Comparison of ENCODE assay signal across 22 cellular contexts in genomic region chr2:41038408-41038807, GRCh38.
DNase-seq lines count a peak whose midpoint lies in the region; ATAC-seq and TF ChIP-seq lines count a peak whose summit lies in the region.
"Had no signal": no experiment of that assay in that cellular context is flagged by ENCODE, and none has a peak within 500 bp of the region (broad histone marks: within the 10 kb centered on the region; RNA-seq: fewer than 3 reads in every experiment).

No MANE protein-coding gene starts in this region.

- no peaks in the 10 kb centered on the region; the same call in 1 of the 2 replicates for H3K36me3 Mint-ChIP-seq in WTC11

- no peak overlapping the region for H3K27ac ChIP-seq in RWPE1
- H3K27ac ChIP-seq: colonic mucosa, lower lobe of right lung, parathyroid adenoma, uterus had no signal

- POLR2A ChIA-PET in WTC11 (lab: Charles Lee) = no interaction called here
- POLR2A ChIA-PET in RWPE1 (lab: Yijun Ruan, JAX; ENCODE audit: low non-redundant PET) = no interaction called here

- peaks cover 31% of the 10 kb centered on the region for H3K9me3 Mint-ChIP-seq in WTC11

- ATAC-seq in WTC11 (no peak), GM18511 (IDR thresholded peaks at IDR 0.05; ENCODE audit: unreplicated experiment) (no peak)
- ATAC-seq: lower lobe of right lung had no signal

- no peak for TF ChIP-seq CTCF in WTC11 (IDR thresholded peaks at IDR 0.05)
- no peak for TF ChIP-seq CTCF in retinal pigment epithelial cell (conservative IDR thresholded peaks at IDR 0.05; ENCODE audit: low read depth, low read length)
- no peak for TF ChIP-seq CTCF in RWPE1 (conservative IDR thresholded peaks at IDR 0.05; ENCODE audit: low read depth)
- no peak for TF ChIP-seq CTCF in GM20000 (IDR thresholded peaks at IDR 0.05; ENCODE audit: extremely low read depth, missing control alignments)

- H3K27ac Mint-ChIP-seq in WTC11 = no peak overlapping the region
- H3K27ac Mint-ChIP-seq: activated CD4-positive, alpha-beta T cell treated with anti-CD3 and anti-CD28 coated beads, Interleukin-2, amount 10 ng/mL, durations not matched to agents 7 days and 5 days had no signal

- peak; percentile 54 for DNase-seq in EL
- DNase-seq in WTC11 (ENCODE audit: low spot score) = no peak
- DNase-seq in fibroblast of peridontal ligament (ENCODE audit: extremely low read depth) = peak; percentile 45
- peak; percentile 66 for DNase-seq in retinal pigment epithelial cell (ENCODE audit: low read depth)
- DNase-seq in RWPE1 (ENCODE audit: low spot score) = no peak
- no peak for DNase-seq in GM20000 (ENCODE audit: low spot score)
- DNase-seq in NCI-H2196 (lab: John Stamatoyannopoulos, UW; ENCODE audit: unreplicated experiment) = no peak
- DNase-seq: activated CD4-positive, alpha-beta T cell treated with anti-CD3 and anti-CD28 coated beads, Interleukin-2, amount 10 ng/mL, durations not matched to agents 7 days and 5 days; activated CD8-positive, alpha-beta memory T cell treated with anti-CD3 and anti-CD28 coated beads, Interleukin-2, amount 50 U/mL, for 48 hours; activated gamma-delta T cell treated with Interleukin-2 at 50 U/mL for 16 hours; anterior cingulate cortex; BE2C; colonic mucosa; lower lobe of right lung; MM.1S; NCI-H187; NCI-H446 treated with DMSO at 0.1 percent for 48 hours; NK-92 treated with Interleukin-12 subunit alpha and Interleukin-12 subunit beta, amount 100 ng/mL, for 24 hours; stimulated activated CD4-positive, alpha-beta T cell treated with anti-CD3 and anti-CD28 coated beads, Interleukin-4, amount 100 ng/mL, for 4 hours; uterus had no signal

- no peak overlapping the region for H3K4me3 ChIP-seq in retinal pigment epithelial cell (ENCODE audit: low read length)
- H3K4me3 ChIP-seq: colonic mucosa, lower lobe of right lung, uterus had no signal

- no peaks in the 10 kb centered on the region for H3K27me3 Mint-ChIP-seq in WTC11 (ENCODE audit: low read depth)
- H3K27me3 Mint-ChIP-seq: activated CD4-positive, alpha-beta T cell treated with anti-CD3 and anti-CD28 coated beads, Interleukin-2, amount 10 ng/mL, durations not matched to agents 7 days and 5 days had no signal

- H3K4me1 Mint-ChIP-seq in WTC11 = peaks cover 33% of the 10 kb centered on the region
- H3K4me1 Mint-ChIP-seq: activated CD4-positive, alpha-beta T cell treated with anti-CD3 and anti-CD28 coated beads, Interleukin-2, amount 10 ng/mL, durations not matched to agents 7 days and 5 days had no signal

- no peak overlapping the region for H3K4me3 Mint-ChIP-seq in WTC11
- H3K4me3 Mint-ChIP-seq: activated CD4-positive, alpha-beta T cell treated with anti-CD3 and anti-CD28 coated beads, Interleukin-2, amount 10 ng/mL, durations not matched to agents 7 days and 5 days had no signal

- CTCF ChIA-PET in WTC11 (lab: Charles Lee) = no interaction called here
- CTCF ChIA-PET in RWPE1 (lab: Yijun Ruan, JAX) = no interaction called here

TF ChIP-seq in WTC11, 78 proteins besides CTCF, POLR2A, EP300 and RAD21:
- TF ChIP-seq ZNF416 (CRISPR knock-in tag; IDR thresholded peaks at IDR 0.05) (no peak), GABPB1 (CRISPR knock-in tag; IDR thresholded peaks at IDR 0.05) (0 out of 2 replicates have a peak, but pooled peaks have one; percentile 29)
- TF ChIP-seq, protein P1, sequence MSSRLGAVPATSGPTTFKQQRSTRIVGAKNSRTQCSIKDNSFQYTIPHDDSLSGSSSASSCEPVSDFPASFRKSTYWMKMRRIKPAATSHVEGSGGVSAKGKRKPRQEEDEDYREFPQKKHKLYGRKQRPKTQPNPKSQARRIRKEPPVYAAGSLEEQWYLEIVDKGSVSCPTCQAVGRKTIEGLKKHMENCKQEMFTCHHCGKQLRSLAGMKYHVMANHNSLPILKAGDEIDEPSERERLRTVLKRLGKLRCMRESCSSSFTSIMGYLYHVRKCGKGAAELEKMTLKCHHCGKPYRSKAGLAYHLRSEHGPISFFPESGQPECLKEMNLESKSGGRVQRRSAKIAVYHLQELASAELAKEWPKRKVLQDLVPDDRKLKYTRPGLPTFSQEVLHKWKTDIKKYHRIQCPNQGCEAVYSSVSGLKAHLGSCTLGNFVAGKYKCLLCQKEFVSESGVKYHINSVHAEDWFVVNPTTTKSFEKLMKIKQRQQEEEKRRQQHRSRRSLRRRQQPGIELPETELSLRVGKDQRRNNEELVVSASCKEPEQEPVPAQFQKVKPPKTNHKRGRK (CRISPR knock-in tag; IDR thresholded peaks at IDR 0.05; ENCODE audit: borderline replicate concordance) = no peak

Comparison
In these comparisons a context has a peak if more than half of its experiments do, and no peak if none do; other contexts are left out.
1. DNase-seq: peak in EL (single experiment), fibroblast of peridontal ligament (single experiment) and retinal pigment epithelial cell (single experiment); none in WTC11 (single experiment), RWPE1 (single experiment), GM20000 (single experiment) and NCI-H2196 (single experiment).